In genomic region chr3:171772427-171773056, GRCh38 we compare ENCODE assay signal across 8 cellular contexts. TPM values are rescaled to one million over a fixed set of nuclear protein-coding genes. Genes with fewer than 3 reads are reported as not detected.
DNase-seq lines count a peak whose midpoint lies in the region; ATAC-seq and TF ChIP-seq lines count a peak whose summit lies in the region.

No MANE protein-coding gene starts in this region.

- H4K20me1 ChIP-seq in mammary epithelial cell (ENCODE audit: insufficient read depth, low read length) = no peaks in the 10 kb centered on the region

- H3K27ac ChIP-seq in ACC112 (ENCODE audit: low read depth, low read length) (peak overlapping the region; percentile 11; the same call in 1 of the 2 replicates), mammary epithelial cell (ENCODE audit: insufficient read depth, low read depth, low read length) (peak overlapping the region; percentile 83)

- dilution Hi-C loops in mammary epithelial cell (cut with HindIII; ENCODE audit: low sequenced_read_pairs) = loop anchor here (5.0 kb wide), 2 partner anchors 40 to 120 kb away; partner anchors contain the start of gene PLD1

- H3K4me1 ChIP-seq in ACC112 (ENCODE audit: control insufficient read depth, insufficient read depth, low read length, unreplicated experiment) (peaks cover 40% of the 10 kb centered on the region), mammary epithelial cell (ENCODE audit: insufficient read depth, low read length) (peaks cover 32% of the 10 kb centered on the region)

- CTCF ChIA-PET in mammary epithelial cell (lab: Charles Lee; ENCODE audit: low non-redundant PET) = interaction anchor here (0.6 to 2.5 kb wide), 11 partner anchors 39 to 129 kb away, joined by 3 to 17 read pairs (median 4); no protein-coding TSS in a partner anchor

- H3K4me3 ChIP-seq in ACC112 (ENCODE audit: low read depth, low read length) (0 out of 2 replicates have a peak overlapping the region, but pooled peaks have one; percentile 26), GM12875 (ENCODE audit: low read depth, low read length) (no peak overlapping the region), mammary epithelial cell (replicated peaks in 1 of 3; ENCODE audit: insufficient read depth in 1 of 3, low read depth in 2 of 3, low read length in 3 of 3) (no peak overlapping the region)

- H3K27me3 ChIP-seq in ACC112 (ENCODE audit: insufficient read depth, low read length) (no peaks in the 10 kb centered on the region), mammary epithelial cell (ENCODE audit: insufficient read depth, low read length) (no peaks in the 10 kb centered on the region)

- no peaks in the 10 kb centered on the region for H3K36me3 ChIP-seq in ACC112 (ENCODE audit: insufficient read depth, low read length)
- no peaks in the 10 kb centered on the region for H3K36me3 ChIP-seq in mammary epithelial cell (ENCODE audit: insufficient read depth, low read length)

- no peak for ATAC-seq in GM19397 (IDR thresholded peaks at IDR 0.05; ENCODE audit: unreplicated experiment)

- peak; percentile 86 for DNase-seq in NCI-H1436 (lab: John Stamatoyannopoulos, UW)
- peak; percentile 66 for DNase-seq in SW480 (ENCODE audit: low spot score)
- peak; percentile 60 for DNase-seq in mammary epithelial cell
- peak; percentile 63 for DNase-seq in kidney tubule cell (ENCODE audit: low spot score)
- DNase-seq in stimulated activated CD4-positive, alpha-beta T cell treated with anti-CD3 and anti-CD28 coated beads, TNF-alpha, amount 100 ng/mL, for 48 hours (ENCODE audit: low read depth in 3 of 3) = peak in 2 of 3 donors; percentile 19 to 45

- WGBS in mammary epithelial cell (ENCODE audit: low coverage, missing lambda C conversion rate) = 0% methylated on average over 3 of the region's 4 CpGs

- H2AFZ ChIP-seq in ACC112 (ENCODE audit: low read length, unreplicated experiment) (no peak overlapping the region), mammary epithelial cell (ENCODE audit: low read depth, low read length) (no peak overlapping the region)

- H3K79me2 ChIP-seq in ACC112 (ENCODE audit: control insufficient read depth, insufficient read depth, low read length, unreplicated experiment) = peaks cover 5% of the 10 kb centered on the region
- peaks cover 18% of the 10 kb centered on the region for H3K79me2 ChIP-seq in mammary epithelial cell (ENCODE audit: insufficient read depth, low read length)

- no peaks in the 10 kb centered on the region for H3K9me3 ChIP-seq in mammary epithelial cell (replicated peaks; ENCODE audit: insufficient read depth, low read length)

- intact Hi-C loops in mammary epithelial cell (cut with micrococcal nuclease) = loop anchor here (1.0 to 10.0 kb wide), 8 partner anchors 40 to 810 kb away; partner anchors contain the start of gene PLD1

- TF ChIP-seq CTCF in GM12875 (IDR thresholded peaks at IDR 0.05; ENCODE audit: borderline replicate concordance, insufficient read depth, low read depth, low read length) = peak; percentile 56
- TF ChIP-seq CTCF in mammary epithelial cell (conservative IDR thresholded peaks at IDR 0.05 in 1 of 2, IDR thresholded peaks at IDR 0.05 in 1 of 2; ENCODE audit: extremely low read depth in 1 of 2, insufficient read depth in 1 of 2, low read depth in 1 of 2, low read length in 2 of 2) = peak; percentile 80 to 87

- BruUV-seq in mammary epithelial cell (replicated peaks; lab: Mats Ljungman, UMichigan) = no TSS peak

- H3K9ac ChIP-seq in mammary epithelial cell (ENCODE audit: insufficient read depth, low read length) = peak overlapping the region; percentile 57

- peak overlapping the region; percentile 38 for H3K4me2 ChIP-seq in mammary epithelial cell (ENCODE audit: insufficient read depth, low read depth, low read length)

- in situ Hi-C loops in mammary epithelial cell (cut with MboI; ENCODE audit: low sequenced_read_pairs in 2 of 2) = loop anchor here (5.0 to 10.0 kb wide), 3 partner anchors 70 to 128 kb away; no protein-coding TSS in a partner anchor

RNA-seq across cellular contexts. Expression of gene PLD1, which starts 37.7 kb away (rescaled TPM):
- total RNA-seq in mammary epithelial cell = 10 to 100 TPM; 13.9 to 19.0 TPM
- 7.5 TPM for polyA plus RNA-seq in mammary epithelial cell
- 16.3 TPM for polyA minus RNA-seq in mammary epithelial cell

Comparison
In these comparisons a context has a peak if more than half of its experiments do, and no peak if none do; other contexts are left out.
1. DNase-seq: peak in every context shown above with its lines; median percentile 86 in NCI-H1436; 66 in SW480; 63 in kidney tubule cell; 60 in mammary epithelial cell; 32 in stimulated activated CD4-positive, alpha-beta T cell treated with anti-CD3 and anti-CD28 coated beads, TNF-alpha, amount 100 ng/mL, for 48 hours.